In genomic region chr16:85553436-85554113, GRCh38 we compare ENCODE assay signal across 8 cellular contexts. TPM values are rescaled to one million over a fixed set of nuclear protein-coding genes. Genes with fewer than 3 reads are reported as not detected.
DNase-seq lines count a peak whose midpoint lies in the region; ATAC-seq lines count a peak whose summit lies in the region.

No MANE protein-coding gene starts in this region.

- H3K27me3 ChIP-seq in Karpas-422 (ENCODE audit: low read length) (peaks cover 6% of the 10 kb centered on the region; the same call in 1 of the 2 replicates), layer of hippocampus (ENCODE audit: control insufficient read depth, insufficient read depth, low read length) (no peaks in the 10 kb centered on the region)

- peak overlapping the region; percentile 44 for H3K4me2 ChIP-seq in Karpas-422 (ENCODE audit: low read depth, low read length, poor library complexity, severe bottlenecking)

- H3K27ac ChIP-seq in Karpas-422 (ENCODE audit: low read length) (no peak overlapping the region), layer of hippocampus (ENCODE audit: low read depth, low read length) (peak overlapping the region; percentile 80)

- H3K27me3 Mint-ChIP-seq in T-helper 1 cell treated with Interleukin-12 subunit alpha and Interleukin-12 subunit beta and Interleukin-4 antibody, amounts not matched to agents 30 μg/mL and 1 μg/mL, for 36 hours (ENCODE audit: low read depth), result peaks cover 15% of the 10 kb centered on the region
- no peaks in the 10 kb centered on the region for H3K27me3 Mint-ChIP-seq in central memory CD8-positive, alpha-beta T cell

- peaks cover 21% of the 10 kb centered on the region for H3K4me1 Mint-ChIP-seq in T-helper 1 cell treated with Interleukin-12 subunit alpha and Interleukin-12 subunit beta and Interleukin-4 antibody, amounts not matched to agents 30 μg/mL and 1 μg/mL, for 36 hours (ENCODE audit: low read depth)
- peaks cover 41% of the 10 kb centered on the region for H3K4me1 Mint-ChIP-seq in central memory CD8-positive, alpha-beta T cell

- ATAC-seq in GM21619 (IDR thresholded peaks at IDR 0.05; ENCODE audit: unreplicated experiment), result peak; percentile 30
- ATAC-seq in central memory CD8-positive, alpha-beta T cell (replicated peaks; ENCODE audit: extremely low read depth, poor library complexity, severe bottlenecking), result peak; percentile 21

- peak overlapping the region; percentile 93 for H3K27ac Mint-ChIP-seq in T-helper 1 cell treated with Interleukin-12 subunit alpha and Interleukin-12 subunit beta and Interleukin-4 antibody, amounts not matched to agents 30 μg/mL and 1 μg/mL, for 36 hours
- peak overlapping the region; percentile 97 for H3K27ac Mint-ChIP-seq in central memory CD8-positive, alpha-beta T cell (ENCODE audit: low read depth)

- H3K36me3 Mint-ChIP-seq in T-helper 1 cell treated with Interleukin-12 subunit alpha and Interleukin-12 subunit beta and Interleukin-4 antibody, amounts not matched to agents 30 μg/mL and 1 μg/mL, for 36 hours (ENCODE audit: low read depth), result peaks cover 4% of the 10 kb centered on the region
- H3K36me3 Mint-ChIP-seq in central memory CD8-positive, alpha-beta T cell (ENCODE audit: insufficient read depth), result peaks cover 43% of the 10 kb centered on the region

- no peaks in the 10 kb centered on the region for H3K79me2 ChIP-seq in Karpas-422 (ENCODE audit: low read length)

- H3K9me3 ChIP-seq in Karpas-422 (ENCODE audit: low read length), result no peaks in the 10 kb centered on the region

- H3K4me3 Mint-ChIP-seq in T-helper 1 cell treated with Interleukin-12 subunit alpha and Interleukin-12 subunit beta and Interleukin-4 antibody, amounts not matched to agents 30 μg/mL and 1 μg/mL, for 36 hours, result peak overlapping the region; percentile 85
- H3K4me3 Mint-ChIP-seq in central memory CD8-positive, alpha-beta T cell, result peak overlapping the region; percentile 96

- H3K9me3 Mint-ChIP-seq in T-helper 1 cell treated with Interleukin-12 subunit alpha and Interleukin-12 subunit beta and Interleukin-4 antibody, amounts not matched to agents 30 μg/mL and 1 μg/mL, for 36 hours, result no peaks in the 10 kb centered on the region
- H3K9me3 Mint-ChIP-seq in central memory CD8-positive, alpha-beta T cell, result no peaks in the 10 kb centered on the region

- peaks cover 46% of the 10 kb centered on the region for H3K4me1 ChIP-seq in Karpas-422 (ENCODE audit: low read length)

- H3K9me2 ChIP-seq in Karpas-422 (replicated peaks; ENCODE audit: insufficient read depth, low read length), result no peaks in the 10 kb centered on the region

- no peak overlapping the region for H3K9ac ChIP-seq in Karpas-422 (ENCODE audit: low read length)

- peak overlapping the region; percentile 23; the same call in 1 of the 2 replicates for H3K4me3 ChIP-seq in Karpas-422 (ENCODE audit: low read length)

- no peaks in the 10 kb centered on the region for H3K36me3 ChIP-seq in Karpas-422 (ENCODE audit: insufficient read depth, low read length)

- DNase-seq in GF-D8 (lab: John Stamatoyannopoulos, UW), result peak; percentile 78
- no peak for DNase-seq in Karpas-422
- peak; percentile 37 to 50 for DNase-seq in central memory CD8-positive, alpha-beta T cell (ENCODE audit: low spot score in 2 of 2)
- peak; percentile 66 for DNase-seq in stimulated activated CD8-positive, alpha-beta memory T cell treated with anti-CD3 and anti-CD28 coated beads, Interleukin-4, amount 100 ng/mL, for 48 hours
- DNase-seq in putamen (ENCODE audit: low spot score), result no peak

- H2AFZ ChIP-seq in Karpas-422 (ENCODE audit: low read length), result no peak overlapping the region

- 0 out of 2 replicates have a peak, but pooled peaks cover 5% of the 10 kb centered on the region for H4K20me1 ChIP-seq in Karpas-422 (ENCODE audit: insufficient read depth, low read depth, low read length)

RNA-seq across cellular contexts. Expression of gene GSE1, which starts 59.5 kb away (rescaled TPM):
- total RNA-seq in Karpas-422 (2014; rRNA removed; shearing (Covaris generic); ENCODE audit: low replicate concordance), result 1.9 and 6.0 TPM in 2 replicates

Comparison
In these comparisons a context has a peak if more than half of its experiments do, and no peak if none do; other contexts are left out.
1. DNase-seq: peak in GF-D8 (single experiment), central memory CD8-positive, alpha-beta T cell (2 of 2) and stimulated activated CD8-positive, alpha-beta memory T cell treated with anti-CD3 and anti-CD28 coated beads, Interleukin-4, amount 100 ng/mL, for 48 hours (single experiment); none in Karpas-422 (single experiment) and putamen (single experiment).